1 cellular context compared by ENCODE assay signal in genomic region chr1:153860285-153860684, GRCh38.
A peak's percentile ranks its signal among the peaks of the same experiment; 100 is the strongest.
TF ChIP-seq lines count a peak whose summit lies in the region.

No MANE protein-coding gene starts in this region.

TF ChIP-seq in HepG2, 621 proteins besides CTCF, POLR2A, EP300 and RAD21 (continued from another document and continues in another):
- TF ChIP-seq ZGPAT (CRISPR knock-in tag; IDR thresholded peaks at IDR 0.05) (no peak), NCOA2 (CRISPR knock-in tag; IDR thresholded peaks at IDR 0.05) (0 out of 2 replicates have a peak, but pooled peaks have one; percentile 15), ZNF776 (CRISPR knock-in tag; IDR thresholded peaks at IDR 0.05) (no peak), ZMYM4 (CRISPR knock-in tag; IDR thresholded peaks at IDR 0.05) (no peak), FOXK1 (CRISPR knock-in tag; IDR thresholded peaks at IDR 0.05; ENCODE audit: borderline replicate concordance, low read depth) (peak; percentile 16; the same call in 1 of the 2 replicates), TEF (CRISPR knock-in tag; IDR thresholded peaks at IDR 0.05) (no peak), ZNF781 (CRISPR knock-in tag; IDR thresholded peaks at IDR 0.05; ENCODE audit: borderline replicate concordance, not compliant biosample characterization) (no peak), ZFP82 (CRISPR knock-in tag; IDR thresholded peaks at IDR 0.05; ENCODE audit: borderline replicate concordance) (no peak), RFXAP (CRISPR knock-in tag; IDR thresholded peaks at IDR 0.05; ENCODE audit: borderline replicate concordance) (no peak), GABPB1 (CRISPR knock-in tag; IDR thresholded peaks at IDR 0.05) (peak; percentile 61), CREB3 (CRISPR knock-in tag; IDR thresholded peaks at IDR 0.05) (no peak), SMYD3 (CRISPR knock-in tag; IDR thresholded peaks at IDR 0.05) (no peak), LBX2 (CRISPR knock-in tag; IDR thresholded peaks at IDR 0.05; ENCODE audit: borderline replicate concordance) (no peak), GABPA (IDR thresholded peaks at IDR 0.05; ENCODE audit: low read depth, low read length) (no peak), GABPA (CRISPR knock-in tag; IDR thresholded peaks at IDR 0.05; ENCODE audit: low read depth) (peak; percentile 63), CREBL2 (CRISPR knock-in tag; IDR thresholded peaks at IDR 0.05; ENCODE audit: borderline replicate concordance) (no peak), MXD3 (CRISPR knock-in tag; IDR thresholded peaks at IDR 0.05) (no peak), ZNF577 (CRISPR knock-in tag; IDR thresholded peaks at IDR 0.05; ENCODE audit: borderline replicate concordance, low read depth) (no peak), MTF2 (CRISPR knock-in tag; IDR thresholded peaks at IDR 0.05; ENCODE audit: borderline replicate concordance) (no peak), ZBTB49 (CRISPR knock-in tag; IDR thresholded peaks at IDR 0.05; ENCODE audit: borderline replicate concordance) (no peak), HNRNPL (IDR thresholded peaks at IDR 0.05; ENCODE audit: low read depth, low read length) (no peak), TFDP1 (CRISPR knock-in tag; IDR thresholded peaks at IDR 0.05; ENCODE audit: borderline replicate concordance) (no peak), RXRB (CRISPR knock-in tag; IDR thresholded peaks at IDR 0.05; ENCODE audit: borderline replicate concordance) (peak; percentile 49; the same call in 1 of the 2 replicates), ZNF224 (CRISPR knock-in tag; IDR thresholded peaks at IDR 0.05) (no peak), RCOR2 (CRISPR knock-in tag; IDR thresholded peaks at IDR 0.05) (peak; percentile 46; the same call in 1 of the 2 replicates), IRF9 (CRISPR knock-in tag; IDR thresholded peaks at IDR 0.05; ENCODE audit: borderline replicate concordance) (no peak), MBNL3 (CRISPR knock-in tag; conservative IDR thresholded peaks at IDR 0.05) (no peak), PPARG (CRISPR knock-in tag; conservative IDR thresholded peaks at IDR 0.05) (no peak), ZBTB46 (CRISPR knock-in tag; IDR thresholded peaks at IDR 0.05; ENCODE audit: borderline replicate concordance) (no peak), ZNF33B (CRISPR knock-in tag; IDR thresholded peaks at IDR 0.05) (no peak), HDAC6 (IDR thresholded peaks at IDR 0.05; ENCODE audit: low read depth, low read length) (no peak), ZNF558 (CRISPR knock-in tag; IDR thresholded peaks at IDR 0.05; ENCODE audit: borderline replicate concordance) (no peak), HDAC2 (CRISPR knock-in tag; IDR thresholded peaks at IDR 0.05) (0 out of 2 replicates have a peak, but pooled peaks have one; percentile 28), NONO (IDR thresholded peaks at IDR 0.05) (no peak), NONO (CRISPR knock-in tag; conservative IDR thresholded peaks at IDR 0.05) (0 out of 2 replicates have a peak, but pooled peaks have one; percentile 34), ZNF441 (CRISPR knock-in tag; IDR thresholded peaks at IDR 0.05; ENCODE audit: borderline replicate concordance) (peak; percentile 37; the same call in 1 of the 2 replicates), BRCA1 (CRISPR knock-in tag; IDR thresholded peaks at IDR 0.05) (no peak), ZNF33A (CRISPR knock-in tag; IDR thresholded peaks at IDR 0.05; ENCODE audit: borderline replicate concordance) (no peak), ZSCAN5A (CRISPR knock-in tag; IDR thresholded peaks at IDR 0.05; ENCODE audit: borderline replicate concordance) (no peak), AFF4 (CRISPR knock-in tag; IDR thresholded peaks at IDR 0.05) (no peak), ZMYM2 (CRISPR knock-in tag; IDR thresholded peaks at IDR 0.05) (peak; percentile 74; the same call in 1 of the 2 replicates), STAT5B (CRISPR knock-in tag; IDR thresholded peaks at IDR 0.05) (no peak), ERF (CRISPR knock-in tag; IDR thresholded peaks at IDR 0.05) (0 out of 2 replicates have a peak, but pooled peaks have one; percentile 36), ZNF879 (CRISPR knock-in tag; IDR thresholded peaks at IDR 0.05) (no peak), KLF16 (CRISPR knock-in tag; IDR thresholded peaks at IDR 0.05) (no peak), ZNF3 (CRISPR knock-in tag; IDR thresholded peaks at IDR 0.05) (no peak)
